ENCODE assay signal across 2 cellular contexts in genomic region chr3:182226995-182227394, GRCh38.
TF ChIP-seq lines count a peak whose summit lies in the region.

No MANE protein-coding gene starts in this region.

TF ChIP-seq in HCT116, 20 proteins besides CTCF, POLR2A, EP300 and RAD21:
- TF ChIP-seq EZH2 (IDR thresholded peaks at IDR 0.05), result no peak
- no peak for TF ChIP-seq SRF (IDR thresholded peaks at IDR 0.05; ENCODE audit: low read depth)
- no peak for TF ChIP-seq ELF1 (IDR thresholded peaks at IDR 0.05; ENCODE audit: borderline replicate concordance, low read depth)
- TF ChIP-seq CEBPB (IDR thresholded peaks at IDR 0.05; ENCODE audit: low read depth), result no peak
- TF ChIP-seq, protein P1, sequence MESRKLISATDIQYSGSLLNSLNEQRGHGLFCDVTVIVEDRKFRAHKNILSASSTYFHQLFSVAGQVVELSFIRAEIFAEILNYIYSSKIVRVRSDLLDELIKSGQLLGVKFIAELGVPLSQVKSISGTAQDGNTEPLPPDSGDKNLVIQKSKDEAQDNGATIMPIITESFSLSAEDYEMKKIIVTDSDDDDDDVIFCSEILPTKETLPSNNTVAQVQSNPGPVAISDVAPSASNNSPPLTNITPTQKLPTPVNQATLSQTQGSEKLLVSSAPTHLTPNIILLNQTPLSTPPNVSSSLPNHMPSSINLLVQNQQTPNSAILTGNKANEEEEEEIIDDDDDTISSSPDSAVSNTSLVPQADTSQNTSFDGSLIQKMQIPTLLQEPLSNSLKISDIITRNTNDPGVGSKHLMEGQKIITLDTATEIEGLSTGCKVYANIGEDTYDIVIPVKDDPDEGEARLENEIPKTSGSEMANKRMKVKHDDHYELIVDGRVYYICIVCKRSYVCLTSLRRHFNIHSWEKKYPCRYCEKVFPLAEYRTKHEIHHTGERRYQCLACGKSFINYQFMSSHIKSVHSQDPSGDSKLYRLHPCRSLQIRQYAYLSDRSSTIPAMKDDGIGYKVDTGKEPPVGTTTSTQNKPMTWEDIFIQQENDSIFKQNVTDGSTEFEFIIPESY (IDR thresholded peaks at IDR 0.05; ENCODE audit: extremely low read depth, insufficient replicate concordance, low read length), result no peak
- no peak for TF ChIP-seq CBX3 (IDR thresholded peaks at IDR 0.05; ENCODE audit: low read depth)
- no peak for TF ChIP-seq EGR1 (IDR thresholded peaks at IDR 0.05; ENCODE audit: low read depth)
- TF ChIP-seq REST (IDR thresholded peaks at IDR 0.05; ENCODE audit: low read depth), result no peak
- no peak for TF ChIP-seq SIN3A (IDR thresholded peaks at IDR 0.05; ENCODE audit: low read depth)
- TF ChIP-seq TCF7L2 (IDR thresholded peaks at IDR 0.05; ENCODE audit: borderline replicate concordance, extremely low read depth, insufficient read depth, insufficient read length), result no peak
- no peak for TF ChIP-seq SP1 (IDR thresholded peaks at IDR 0.05; ENCODE audit: low read depth)
- no peak for TF ChIP-seq ATF3 (IDR thresholded peaks at IDR 0.05)
- no peak for TF ChIP-seq EZH2phosphoT487 (IDR thresholded peaks at IDR 0.05; ENCODE audit: borderline replicate concordance)
- no peak for TF ChIP-seq ZNF274 (IDR thresholded peaks at IDR 0.05; ENCODE audit: low read depth, low read length)
- no peak for TF ChIP-seq JUND (IDR thresholded peaks at IDR 0.05)
- no peak for TF ChIP-seq FOSL1 (IDR thresholded peaks at IDR 0.05; ENCODE audit: low read depth)
- TF ChIP-seq YY1 (IDR thresholded peaks at IDR 0.05; ENCODE audit: extremely low read depth, insufficient replicate concordance, low read depth, low read length), result no peak
- no peak for TF ChIP-seq POLR2AphosphoS5 (IDR thresholded peaks at IDR 0.05; ENCODE audit: low read depth, low read length)
- TF ChIP-seq ZFX (IDR thresholded peaks at IDR 0.05), result no peak

TF ChIP-seq in GM12878, 131 proteins besides CTCF, POLR2A, EP300 and RAD21:
- TF ChIP-seq TARDBP (IDR thresholded peaks at IDR 0.05; ENCODE audit: borderline replicate concordance), result no peak
- no peak for TF ChIP-seq ZNF207 (IDR thresholded peaks at IDR 0.05; ENCODE audit: borderline replicate concordance)
- no peak for TF ChIP-seq TCF7 (IDR thresholded peaks at IDR 0.05; ENCODE audit: borderline replicate concordance)
- TF ChIP-seq SIX5 (IDR thresholded peaks at IDR 0.05; ENCODE audit: low read depth, low read length, severe bottlenecking), result no peak
- no peak for TF ChIP-seq ATF7 (IDR thresholded peaks at IDR 0.05; ENCODE audit: low read depth)
- no peak for TF ChIP-seq CHD1 (IDR thresholded peaks at IDR 0.05; ENCODE audit: low read depth, low read length)
- TF ChIP-seq EGR1 (IDR thresholded peaks at IDR 0.05; ENCODE audit: borderline replicate concordance in 1 of 2, low read depth in 2 of 2, low read length in 2 of 2), result no peak
- TF ChIP-seq, protein P1 (IDR thresholded peaks at IDR 0.05), result no peak
- TF ChIP-seq, protein P2, sequence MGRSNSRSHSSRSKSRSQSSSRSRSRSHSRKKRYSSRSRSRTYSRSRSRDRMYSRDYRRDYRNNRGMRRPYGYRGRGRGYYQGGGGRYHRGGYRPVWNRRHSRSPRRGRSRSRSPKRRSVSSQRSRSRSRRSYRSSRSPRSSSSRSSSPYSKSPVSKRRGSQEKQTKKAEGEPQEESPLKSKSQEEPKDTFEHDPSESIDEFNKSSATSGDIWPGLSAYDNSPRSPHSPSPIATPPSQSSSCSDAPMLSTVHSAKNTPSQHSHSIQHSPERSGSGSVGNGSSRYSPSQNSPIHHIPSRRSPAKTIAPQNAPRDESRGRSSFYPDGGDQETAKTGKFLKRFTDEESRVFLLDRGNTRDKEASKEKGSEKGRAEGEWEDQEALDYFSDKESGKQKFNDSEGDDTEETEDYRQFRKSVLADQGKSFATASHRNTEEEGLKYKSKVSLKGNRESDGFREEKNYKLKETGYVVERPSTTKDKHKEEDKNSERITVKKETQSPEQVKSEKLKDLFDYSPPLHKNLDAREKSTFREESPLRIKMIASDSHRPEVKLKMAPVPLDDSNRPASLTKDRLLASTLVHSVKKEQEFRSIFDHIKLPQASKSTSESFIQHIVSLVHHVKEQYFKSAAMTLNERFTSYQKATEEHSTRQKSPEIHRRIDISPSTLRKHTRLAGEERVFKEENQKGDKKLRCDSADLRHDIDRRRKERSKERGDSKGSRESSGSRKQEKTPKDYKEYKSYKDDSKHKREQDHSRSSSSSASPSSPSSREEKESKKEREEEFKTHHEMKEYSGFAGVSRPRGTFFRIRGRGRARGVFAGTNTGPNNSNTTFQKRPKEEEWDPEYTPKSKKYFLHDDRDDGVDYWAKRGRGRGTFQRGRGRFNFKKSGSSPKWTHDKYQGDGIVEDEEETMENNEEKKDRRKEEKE (IDR thresholded peaks at IDR 0.05), result no peak
- TF ChIP-seq, protein P3, sequence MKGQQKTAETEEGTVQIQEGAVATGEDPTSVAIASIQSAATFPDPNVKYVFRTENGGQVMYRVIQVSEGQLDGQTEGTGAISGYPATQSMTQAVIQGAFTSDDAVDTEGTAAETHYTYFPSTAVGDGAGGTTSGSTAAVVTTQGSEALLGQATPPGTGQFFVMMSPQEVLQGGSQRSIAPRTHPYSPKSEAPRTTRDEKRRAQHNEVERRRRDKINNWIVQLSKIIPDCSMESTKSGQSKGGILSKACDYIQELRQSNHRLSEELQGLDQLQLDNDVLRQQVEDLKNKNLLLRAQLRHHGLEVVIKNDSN (IDR thresholded peaks at IDR 0.05; ENCODE audit: borderline replicate concordance, extremely low read length, insufficient read depth, low read depth, low read length), result no peak
- TF ChIP-seq, protein P4, sequence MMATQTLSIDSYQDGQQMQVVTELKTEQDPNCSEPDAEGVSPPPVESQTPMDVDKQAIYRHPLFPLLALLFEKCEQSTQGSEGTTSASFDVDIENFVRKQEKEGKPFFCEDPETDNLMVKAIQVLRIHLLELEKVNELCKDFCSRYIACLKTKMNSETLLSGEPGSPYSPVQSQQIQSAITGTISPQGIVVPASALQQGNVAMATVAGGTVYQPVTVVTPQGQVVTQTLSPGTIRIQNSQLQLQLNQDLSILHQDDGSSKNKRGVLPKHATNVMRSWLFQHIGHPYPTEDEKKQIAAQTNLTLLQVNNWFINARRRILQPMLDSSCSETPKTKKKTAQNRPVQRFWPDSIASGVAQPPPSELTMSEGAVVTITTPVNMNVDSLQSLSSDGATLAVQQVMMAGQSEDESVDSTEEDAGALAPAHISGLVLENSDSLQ (IDR thresholded peaks at IDR 0.05), result no peak
- no peak for TF ChIP-seq SMC3 (IDR thresholded peaks at IDR 0.05; ENCODE audit: borderline replicate concordance, low read length)
- no peak for TF ChIP-seq TCF3 (IDR thresholded peaks at IDR 0.05; ENCODE audit: borderline replicate concordance, insufficient read depth, low read depth, low read length)
TF ChIP-seq in GM12878: peak in this region for 0.
